Comparison of ENCODE assay signal across 8 cellular contexts in genomic region chr15:74725845-74726773, GRCh38. TPM values are rescaled to one million over a fixed set of nuclear protein-coding genes. Genes with fewer than 3 reads are reported as not detected.
A peak's percentile ranks its signal among the peaks of the same experiment; 100 is the strongest.
DNase-seq lines count a peak whose midpoint lies in the region; ATAC-seq and TF ChIP-seq lines count a peak whose summit lies in the region.

No MANE protein-coding gene starts in this region.

- TF ChIP-seq CTCF in RWPE1 (conservative IDR thresholded peaks at IDR 0.05; ENCODE audit: low read depth) (no peak), right atrium auricular region (IDR thresholded peaks at IDR 0.05) (no peak), sigmoid colon (IDR thresholded peaks at IDR 0.05) (no peak)

- H3K4me1 ChIP-seq in right atrium auricular region (peaks cover 0 to 20% of the 10 kb centered on the region in 2 donors), sigmoid colon (peaks cover 0 to 25% (median 16%) of the 10 kb centered on the region in 4 donors)

- no peak overlapping the region for H3K27ac Mint-ChIP-seq in activated naive CD4-positive, alpha-beta T cell treated with anti-CD3 and anti-CD28 coated beads for 36 hours

- WGBS in sigmoid colon, 2 donors = 1 to 2% methylated on average over 86 of the region's 86 CpGs

- H3K27me3 ChIP-seq in right atrium auricular region (no peaks in the 10 kb centered on the region), sigmoid colon (peaks cover 4 to 22% (median 13%) of the 10 kb centered on the region in 3 donors)

- no peak for TF ChIP-seq POLR2A in sigmoid colon (IDR thresholded peaks at IDR 0.05)

- H3K27ac ChIP-seq in RWPE1 (peak overlapping the region; percentile 57), right atrium auricular region (peak overlapping the region; percentile 43 to 71), sigmoid colon (peak overlapping the region in 2 of 4 donors; percentile 28 to 56)

- no peaks in the 10 kb centered on the region for H3K36me3 ChIP-seq in right atrium auricular region
- H3K36me3 ChIP-seq in sigmoid colon = no peaks in the 10 kb centered on the region

- no peaks in the 10 kb centered on the region for H3K36me3 Mint-ChIP-seq in activated naive CD4-positive, alpha-beta T cell treated with anti-CD3 and anti-CD28 coated beads for 36 hours (ENCODE audit: low read depth)

- ATAC-seq in GM19025 (IDR thresholded peaks at IDR 0.05; ENCODE audit: low read depth, unreplicated experiment) (peak; percentile 51), GM21447 (IDR thresholded peaks at IDR 0.05; ENCODE audit: unreplicated experiment) (no peak)

- H3K9me3 Mint-ChIP-seq in activated naive CD4-positive, alpha-beta T cell treated with anti-CD3 and anti-CD28 coated beads for 36 hours = no peaks in the 10 kb centered on the region

- intact Hi-C loops in activated naive CD4-positive, alpha-beta T cell treated with anti-CD3 and anti-CD28 coated beads for 36 hours (cut with micrococcal nuclease) = no loop called here
- intact Hi-C loops in sigmoid colon (cut with DNase I) = no loop called here

- H3K4me1 Mint-ChIP-seq in activated naive CD4-positive, alpha-beta T cell treated with anti-CD3 and anti-CD28 coated beads for 36 hours (ENCODE audit: low read depth) = peaks cover 11% of the 10 kb centered on the region

- CTCF ChIA-PET in RWPE1 (lab: Yijun Ruan, JAX) = interaction anchor here (0.6 to 2.0 kb wide), 6 partner anchors 23 to 468 kb away, joined by 3 to 11 read pairs (median 4); no protein-coding TSS in a partner anchor
- CTCF ChIA-PET in activated naive CD4-positive, alpha-beta T cell treated with anti-CD3 and anti-CD28 coated beads for 36 hours (lab: Charles Lee) = interaction anchor here (0.5 to 1.6 kb wide), 5 partner anchors 11 to 105 kb away, joined by 3 to 13 read pairs (median 6); no protein-coding TSS in a partner anchor

- H3K4me3 ChIP-seq in right atrium auricular region (peak overlapping the region; percentile 49 to 70), sigmoid colon (peak overlapping the region; percentile 42 to 71 (median 56))

- peak; percentile 76 for DNase-seq in AG08396 (ENCODE audit: low spot score)
- peak; percentile 34 for DNase-seq in RWPE1 (ENCODE audit: low spot score)
- DNase-seq in activated naive CD4-positive, alpha-beta T cell treated with anti-CD3 and anti-CD28 coated beads for 36 hours = peak; percentile 63
- no peak for DNase-seq in right atrium auricular region (ENCODE audit: low spot score)
- no peak for DNase-seq in sigmoid colon
- DNase-seq in cerebellar nuclear complex (lab: John Stamatoyannopoulos, UW) = no peak

- H3K4me3 Mint-ChIP-seq in activated naive CD4-positive, alpha-beta T cell treated with anti-CD3 and anti-CD28 coated beads for 36 hours = peak overlapping the region; percentile 67

- H3K9me3 ChIP-seq in right atrium auricular region (no peaks in the 10 kb centered on the region), sigmoid colon (no peaks in the 10 kb centered on the region)

- POLR2A ChIA-PET in RWPE1 (lab: Yijun Ruan, JAX; ENCODE audit: low non-redundant PET) = no interaction called here

- peaks cover 21% of the 10 kb centered on the region for H3K27me3 Mint-ChIP-seq in activated naive CD4-positive, alpha-beta T cell treated with anti-CD3 and anti-CD28 coated beads for 36 hours (ENCODE audit: low read depth)

- TF ChIP-seq EP300 in sigmoid colon (IDR thresholded peaks at IDR 0.05) = no peak

RNA-seq across cellular contexts. Expression of gene CYP1A1, which starts 0.8 kb away (rescaled TPM):
- under 1 TPM; 0.12 to 0.37 TPM for total RNA-seq in activated naive CD4-positive, alpha-beta T cell treated with anti-CD3 and anti-CD28 coated beads for 36 hours
- total RNA-seq in right atrium auricular region = 1 to 10 TPM in 1 of 2 donors, not detected in 1; 1.0 TPM
- 1 to 10 TPM in 1 of 4 donors, under 1 TPM in 2, not detected in 1; 0.36 to 4.7 (median 0.49) TPM for total RNA-seq in sigmoid colon
- under 1 TPM in 2 of 3 donors, not detected in 1; 0.09 to 0.92 TPM for polyA plus RNA-seq in sigmoid colon

RNA-seq across cellular contexts. Expression of gene CYP1A2, which starts 22.5 kb away (rescaled TPM):
- total RNA-seq in activated naive CD4-positive, alpha-beta T cell treated with anti-CD3 and anti-CD28 coated beads for 36 hours = not detected
- total RNA-seq in right atrium auricular region = not detected
- total RNA-seq in sigmoid colon = not detected
- not detected for polyA plus RNA-seq in sigmoid colon

RNA-seq across cellular contexts. Expression of gene EDC3, which starts 30.3 kb away (rescaled TPM):
- total RNA-seq in activated naive CD4-positive, alpha-beta T cell treated with anti-CD3 and anti-CD28 coated beads for 36 hours = 10 to 100 TPM; 33.8 to 37.8 TPM
- total RNA-seq in right atrium auricular region = 1 to 10 TPM; 8.0 to 8.3 TPM
- total RNA-seq in sigmoid colon = 10 to 100 TPM; 11.7 to 20.2 (median 17.7) TPM
- polyA plus RNA-seq in sigmoid colon = 10 to 100 TPM; 11.6 to 22.0 (median 12.0) TPM

RNA-seq across cellular contexts. Expression of gene CSK, which starts 55.8 kb away (rescaled TPM):
- 100 to 1,000 TPM; 272 to 282 TPM for total RNA-seq in activated naive CD4-positive, alpha-beta T cell treated with anti-CD3 and anti-CD28 coated beads for 36 hours
- total RNA-seq in right atrium auricular region = 10 to 100 TPM; 25.6 to 26.8 TPM
- total RNA-seq in sigmoid colon = 10 to 100 TPM in 3 of 4 donors, 1 to 10 TPM in 1; 9.7 to 22.4 (median 14.2) TPM
- polyA plus RNA-seq in sigmoid colon = 100 to 1,000 TPM in 1 of 3 donors, 10 to 100 TPM in 2; 40.8 to 125 (median 55.0) TPM

Comparison
In these comparisons a context has a peak if more than half of its experiments do, and no peak if none do; other contexts are left out.
1. DNase-seq: peak in AG08396 (single experiment), RWPE1 (single experiment) and activated naive CD4-positive, alpha-beta T cell treated with anti-CD3 and anti-CD28 coated beads for 36 hours (single experiment); none in right atrium auricular region (single experiment), sigmoid colon (single experiment) and cerebellar nuclear complex (0 of 2).